10 cellular contexts compared by ENCODE assay signal in genomic region chr5:80656425-80656824, GRCh38. TPM values are rescaled to one million over a fixed set of nuclear protein-coding genes. Genes with fewer than 3 reads are reported as not detected.
DNase-seq lines count a peak whose midpoint lies in the region; ATAC-seq and TF ChIP-seq lines count a peak whose summit lies in the region.
"Had no signal": no experiment of that assay in that cellular context is flagged by ENCODE, and none has a peak within 500 bp of the region (broad histone marks: within the 10 kb centered on the region; RNA-seq: fewer than 3 reads in every experiment).

No MANE protein-coding gene starts in this region.

- H3K27ac ChIP-seq in DND-41 (ENCODE audit: low read length): no peak overlapping the region

- H3K27me3 Mint-ChIP-seq in HFFc6 (ENCODE audit: insufficient read depth): no peaks in the 10 kb centered on the region; the same call in 1 of the 2 replicates
- no peaks in the 10 kb centered on the region for H3K27me3 Mint-ChIP-seq in activated CD8-positive, alpha-beta T cell treated with anti-CD3 and anti-CD28 coated beads for 36 hours
- H3K27me3 Mint-ChIP-seq in mesothelial cell of epicardium (ENCODE audit: low read depth): no peaks in the 10 kb centered on the region

- peaks cover 51% of the 10 kb centered on the region for H3K36me3 ChIP-seq in DND-41 (ENCODE audit: insufficient read depth, low read length)

- POLR2A ChIA-PET in activated CD8-positive, alpha-beta T cell treated with anti-CD3 and anti-CD28 coated beads for 36 hours (lab: Charles Lee): interaction anchor here (3.7 kb wide), 1 partner anchor 10 kb away, joined by 21 read pairs; no protein-coding TSS in a partner anchor

- no peaks in the 10 kb centered on the region for H3K27me3 ChIP-seq in DND-41 (ENCODE audit: insufficient read depth, low read length, poor library complexity)
- H3K27me3 ChIP-seq: dorsolateral prefrontal cortex had no signal

- peak overlapping the region; percentile 94 for H3K9ac ChIP-seq in DND-41 (ENCODE audit: low read depth, low read length)

- peaks cover 47% of the 10 kb centered on the region for H3K4me1 Mint-ChIP-seq in HFFc6 (ENCODE audit: low read depth)
- H3K4me1 Mint-ChIP-seq in activated CD8-positive, alpha-beta T cell treated with anti-CD3 and anti-CD28 coated beads for 36 hours (ENCODE audit: low read depth): peaks cover 28% of the 10 kb centered on the region
- peaks cover 25% of the 10 kb centered on the region for H3K4me1 Mint-ChIP-seq in mesothelial cell of epicardium

- H3K4me3 Mint-ChIP-seq in HFFc6 (peak overlapping the region; percentile 31), mesothelial cell of epicardium (peak overlapping the region; percentile 2)
- H3K4me3 Mint-ChIP-seq in activated CD8-positive, alpha-beta T cell treated with anti-CD3 and anti-CD28 coated beads for 36 hours: peak overlapping the region; percentile 96

- intact Hi-C loops in activated CD8-positive, alpha-beta T cell treated with anti-CD3 and anti-CD28 coated beads for 36 hours (cut with micrococcal nuclease): no loop called here

- H3K4me1 ChIP-seq in DND-41 (ENCODE audit: insufficient read depth, low read length): peaks cover 27% of the 10 kb centered on the region

- ATAC-seq in DND-41 (ENCODE audit: insufficient read depth, low read depth) (no peak), HG02852 (IDR thresholded peaks at IDR 0.05; ENCODE audit: unreplicated experiment) (no peak)
- no peak for ATAC-seq in activated CD8-positive, alpha-beta T cell treated with anti-CD3 and anti-CD28 coated beads for 36 hours
- ATAC-seq: activated CD4-positive, CD25-positive, alpha-beta regulatory T cell treated with anti-CD3 and anti-CD28 coated beads, Interleukin-2, amount 50 U/mL, for 24 hours had no signal

- TF ChIP-seq CTCF in DND-41 (IDR thresholded peaks at IDR 0.05; ENCODE audit: borderline replicate concordance, extremely low read depth, low read length, poor library complexity, severe bottlenecking) (peak; percentile 45), HFFc6 (IDR thresholded peaks at IDR 0.05) (peak; percentile 47), mesothelial cell of epicardium (IDR thresholded peaks at IDR 0.05; ENCODE audit: unreplicated experiment) (no peak)
- TF ChIP-seq CTCF in activated CD8-positive, alpha-beta T cell treated with anti-CD3 and anti-CD28 coated beads for 36 hours (IDR thresholded peaks at IDR 0.05): no peak

- no peak overlapping the region for H3K4me3 ChIP-seq in DND-41 (ENCODE audit: low read depth in 1 of 2, low read length in 2 of 2)

- H2AFZ ChIP-seq in DND-41 (ENCODE audit: low read depth, low read length): no peak overlapping the region

- peak overlapping the region; percentile 74 for H3K4me2 ChIP-seq in DND-41 (ENCODE audit: insufficient read depth, low read length)

- no peaks in the 10 kb centered on the region for H3K9me3 Mint-ChIP-seq in HFFc6
- H3K9me3 Mint-ChIP-seq in activated CD8-positive, alpha-beta T cell treated with anti-CD3 and anti-CD28 coated beads for 36 hours: no peaks in the 10 kb centered on the region
- no peaks in the 10 kb centered on the region for H3K9me3 Mint-ChIP-seq in mesothelial cell of epicardium

- peaks cover 39% of the 10 kb centered on the region for H3K79me2 ChIP-seq in DND-41 (ENCODE audit: insufficient read depth, low read length)

- H3K9me3 ChIP-seq in DND-41 (ENCODE audit: insufficient read depth, low read length, severe bottlenecking): no peaks in the 10 kb centered on the region

- H3K36me3 Mint-ChIP-seq in HFFc6 (ENCODE audit: low read depth): peaks cover 31% of the 10 kb centered on the region
- H3K36me3 Mint-ChIP-seq in activated CD8-positive, alpha-beta T cell treated with anti-CD3 and anti-CD28 coated beads for 36 hours (ENCODE audit: low read depth): peaks cover 51% of the 10 kb centered on the region
- peaks cover 31% of the 10 kb centered on the region for H3K36me3 Mint-ChIP-seq in mesothelial cell of epicardium

- no peak for DNase-seq in DND-41
- no peak for DNase-seq in HFFc6
- DNase-seq in activated CD8-positive, alpha-beta T cell treated with anti-CD3 and anti-CD28 coated beads for 36 hours: no peak
- DNase-seq in mesothelial cell of epicardium (ENCODE audit: low spot score in 2 of 2, unreplicated experiment in 2 of 2): no peak
- DNase-seq in effector CD4-positive, alpha-beta T cell: no peak
- DNase-seq in cerebellum (ENCODE audit: low spot score): no peak
- DNase-seq: dorsolateral prefrontal cortex, NCI-H226 had no signal

- CTCF ChIA-PET in activated CD8-positive, alpha-beta T cell treated with anti-CD3 and anti-CD28 coated beads for 36 hours (lab: Charles Lee): interaction anchor here (1.5 to 2.0 kb wide), 5 partner anchors 8 to 452 kb away, joined by 4 to 8 read pairs (median 7); no protein-coding TSS in a partner anchor

- H3K27ac Mint-ChIP-seq in HFFc6: peak overlapping the region; percentile 90
- H3K27ac Mint-ChIP-seq in activated CD8-positive, alpha-beta T cell treated with anti-CD3 and anti-CD28 coated beads for 36 hours: peak overlapping the region; percentile 100
- H3K27ac Mint-ChIP-seq in mesothelial cell of epicardium: no peak overlapping the region

- peaks cover 9% of the 10 kb centered on the region for H4K20me1 ChIP-seq in DND-41 (ENCODE audit: insufficient read depth, low read length)

RNA-seq across cellular contexts. Expression of gene DHFR, which starts 1.6 kb away (rescaled TPM):
- total RNA-seq in HFFc6 (2021; fragmentation: NEBNext Ultra II Directional; extraction: Animal tissue kit (Norgen Biotek cat#: 25700)): 10 to 100 TPM; 22.8 to 45.3 (median 38.6) TPM
- total RNA-seq in activated CD8-positive, alpha-beta T cell treated with anti-CD3 and anti-CD28 coated beads for 36 hours: 100 to 1,000 TPM; 107 to 109 TPM
- 29.2 to 30.9 TPM (median 29.4 TPM) in 3 replicates for total RNA-seq in mesothelial cell of epicardium
- total RNA-seq in cerebellum: 35.6 TPM

RNA-seq across cellular contexts. Expression of gene MSH3, which starts 2.0 kb away (rescaled TPM):
- total RNA-seq in HFFc6 (2021; fragmentation: NEBNext Ultra II Directional; extraction: Animal tissue kit (Norgen Biotek cat#: 25700)): 10 to 100 TPM; 13.6 to 14.9 (median 14.3) TPM
- 10 to 100 TPM; 23.0 to 23.4 TPM for total RNA-seq in activated CD8-positive, alpha-beta T cell treated with anti-CD3 and anti-CD28 coated beads for 36 hours
- total RNA-seq in mesothelial cell of epicardium: 17.8 to 18.7 TPM (median 18.4 TPM) in 3 replicates
- total RNA-seq in cerebellum: 22.1 TPM

Comparison
In these comparisons a context has a peak if more than half of its experiments do, and no peak if none do; other contexts are left out.
1. CTCF ChIP-seq: peak in DND-41 (single experiment) and HFFc6 (single experiment); none in activated CD8-positive, alpha-beta T cell treated with anti-CD3 and anti-CD28 coated beads for 36 hours (single experiment) and mesothelial cell of epicardium (single experiment).
2. H3K4me3 Mint-ChIP-seq: peak in every context shown above with its lines; median percentile 96 in activated CD8-positive, alpha-beta T cell treated with anti-CD3 and anti-CD28 coated beads for 36 hours; 31 in HFFc6; 2 in mesothelial cell of epicardium.